Comparison of ENCODE assay signal across 17 cellular contexts in the genomic region with DNA sequence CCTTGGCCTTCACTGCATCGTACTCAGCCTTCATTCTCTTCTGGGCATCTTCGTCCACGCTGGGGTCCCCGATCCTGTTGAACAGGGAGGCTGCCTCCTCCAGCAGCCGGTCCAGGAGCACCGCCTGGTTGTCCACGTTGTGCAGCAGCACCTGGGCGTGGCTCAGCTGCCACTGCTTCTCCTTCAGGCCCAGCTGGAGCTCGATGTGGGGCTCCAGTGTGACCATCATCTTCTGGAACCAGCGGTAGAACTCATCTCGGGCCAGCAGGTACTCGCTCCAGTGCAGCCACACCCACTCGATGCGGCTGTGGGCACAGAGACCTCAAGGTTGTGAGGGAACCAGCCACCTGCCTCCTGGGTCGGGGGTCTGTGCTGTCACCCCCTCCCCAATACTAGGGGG. TPM values are rescaled to one million over a fixed set of nuclear protein-coding genes. Genes with fewer than 3 reads are reported as not detected.
A peak's percentile ranks its signal among the peaks of the same experiment; 100 is the strongest.
DNase-seq lines count a peak whose midpoint lies in the region; ATAC-seq lines count a peak whose summit lies in the region.
"Had no signal": no experiment of that assay in that cellular context is flagged by ENCODE, and none has a peak within 500 bp of the region (broad histone marks: within the 10 kb centered on the region; RNA-seq: fewer than 3 reads in every experiment).

No MANE protein-coding gene starts in this region.

- peaks cover 0 to 39% (median 0%) of the 10 kb centered on the region in 11 experiments; a peak in 6 of 22 replicates for H4K20me1 ChIP-seq in BLaER1 treated with 17β-estradiol and CSF1 and Interleukin-3, amounts not matched to agents 10 nM and 100 nM

- no peak overlapping the region for H3K4me3 Mint-ChIP-seq in activated CD4-positive, alpha-beta T cell treated with anti-CD3 and anti-CD28 coated beads for 36 hours
- peak overlapping the region in 1 of 3 donors; percentile 71 for H3K4me3 Mint-ChIP-seq in T-cell
- H3K4me3 Mint-ChIP-seq in naive thymus-derived CD4-positive, alpha-beta T cell, result peak overlapping the region in 2 of 10 donors; percentile 68 to 86

- no peak for ATAC-seq in activated CD4-positive, alpha-beta T cell treated with anti-CD3 and anti-CD28 coated beads for 36 hours
- no peak for ATAC-seq in T-cell (replicated peaks in 1 of 4)
- no peak for ATAC-seq in naive thymus-derived CD4-positive, alpha-beta T cell

- H3K4me3 ChIP-seq in BLaER1 treated with 17β-estradiol and CSF1 and Interleukin-3, amounts not matched to agents 10 nM and 100 nM, result peak overlapping the region in 1 of 10 experiments; percentile 26; a peak in 2 of 20 replicates
- H3K4me3 ChIP-seq in naive thymus-derived CD4-positive, alpha-beta T cell (ENCODE audit: low read length), result no peak overlapping the region

- H3K4me2 ChIP-seq in BLaER1 treated with 17β-estradiol and CSF1 and Interleukin-3, amounts not matched to agents 10 nM and 100 nM, result peak overlapping the region; percentile 26 to 98 (median 87); a peak in 20 of 22 replicates

- peaks cover 67% of the 10 kb centered on the region for H3K4me1 Mint-ChIP-seq in activated CD4-positive, alpha-beta T cell treated with anti-CD3 and anti-CD28 coated beads for 36 hours
- H3K4me1 Mint-ChIP-seq in T-cell, result peaks cover 59 to 70% (median 66%) of the 10 kb centered on the region in 3 donors
- peaks cover 37 to 79% (median 65%) of the 10 kb centered on the region in 7 donors for H3K4me1 Mint-ChIP-seq in naive thymus-derived CD4-positive, alpha-beta T cell

- no peaks in the 10 kb centered on the region for H3K27me3 Mint-ChIP-seq in activated CD4-positive, alpha-beta T cell treated with anti-CD3 and anti-CD28 coated beads for 36 hours
- no peaks in the 10 kb centered on the region for H3K27me3 Mint-ChIP-seq in T-cell
- H3K27me3 Mint-ChIP-seq in naive thymus-derived CD4-positive, alpha-beta T cell, result no peaks in the 10 kb centered on the region

- H3K9ac ChIP-seq in BLaER1 treated with 17β-estradiol and CSF1 and Interleukin-3, amounts not matched to agents 10 nM and 100 nM, result peak overlapping the region in 6 of 11 experiments; percentile 0 to 93 (median 80); a peak in 8 of 22 replicates

- H3K9me3 ChIP-seq in BLaER1 treated with 17β-estradiol and CSF1 and Interleukin-3, amounts not matched to agents 10 nM and 100 nM (replicated peaks in 1 of 11), result no peaks in the 10 kb centered on the region
- no peaks in the 10 kb centered on the region for H3K9me3 ChIP-seq in naive thymus-derived CD4-positive, alpha-beta T cell (ENCODE audit: control insufficient read depth in 2 of 3, low read length in 3 of 3)

- H3K9me3 Mint-ChIP-seq in activated CD4-positive, alpha-beta T cell treated with anti-CD3 and anti-CD28 coated beads for 36 hours (ENCODE audit: low read depth), result no peaks in the 10 kb centered on the region
- peaks cover 0 to 3% (median 0%) of the 10 kb centered on the region in 3 donors for H3K9me3 Mint-ChIP-seq in T-cell
- H3K9me3 Mint-ChIP-seq in naive thymus-derived CD4-positive, alpha-beta T cell, result peaks cover 0 to 3% (median 0%) of the 10 kb centered on the region in 11 donors

- intact Hi-C loops in activated CD4-positive, alpha-beta T cell treated with anti-CD3 and anti-CD28 coated beads for 36 hours (cut with DNase I, micrococcal nuclease), result no loop called here
- intact Hi-C loops in naive thymus-derived CD4-positive, alpha-beta T cell (cut with micrococcal nuclease), result no loop called here

- H3K27ac Mint-ChIP-seq in activated CD4-positive, alpha-beta T cell treated with anti-CD3 and anti-CD28 coated beads for 36 hours, result peak overlapping the region; percentile 2
- peak overlapping the region; percentile 88 to 97 for H3K27ac Mint-ChIP-seq in T-cell
- H3K27ac Mint-ChIP-seq in naive thymus-derived CD4-positive, alpha-beta T cell, result peak overlapping the region in 8 of 9 donors; percentile 95 to 100 (median 99)

- peaks cover 45% of the 10 kb centered on the region for H3K36me3 Mint-ChIP-seq in activated CD4-positive, alpha-beta T cell treated with anti-CD3 and anti-CD28 coated beads for 36 hours (ENCODE audit: low read depth)
- H3K36me3 Mint-ChIP-seq in T-cell, result peaks cover 42% of the 10 kb centered on the region
- peaks cover 7 to 51% (median 29%) of the 10 kb centered on the region in 5 donors for H3K36me3 Mint-ChIP-seq in naive thymus-derived CD4-positive, alpha-beta T cell

- no peak for DNase-seq in activated CD4-positive, alpha-beta T cell treated with anti-CD3 and anti-CD28 coated beads for 36 hours
- no peak for DNase-seq in activated CD4-positive, alpha-beta T cell treated with anti-CD3 and anti-CD28 coated beads for 4 hours
- DNase-seq in T-cell (no peak), NCI-H2171 treated with DMSO at 0.1 percent for 48 hours (lab: John Stamatoyannopoulos, UW) (no peak), G401 (ENCODE audit: low spot score) (no peak), ureter (ENCODE audit: low spot score) (no peak)
- no peak for DNase-seq in naive thymus-derived CD4-positive, alpha-beta T cell
- DNase-seq: DMS79 treated with DMSO at 0.1 percent for 48 hours, GDM1, HCEC 1CT, Kasumi-1, NCI-H1417 treated with DMSO at 0.1 percent for 48 hours, NCI-H2029, NCI-H510A had no signal

- peaks cover 74 to 97% (median 85%) of the 10 kb centered on the region in 11 experiments for H3K36me3 ChIP-seq in BLaER1 treated with 17β-estradiol and CSF1 and Interleukin-3, amounts not matched to agents 10 nM and 100 nM
- H3K36me3 ChIP-seq in naive thymus-derived CD4-positive, alpha-beta T cell (ENCODE audit: control insufficient read depth in 2 of 3, insufficient read depth in 3 of 3, low read length in 3 of 3), result peaks cover 0 to 46% (median 3%) of the 10 kb centered on the region in 3 experiments

- no peaks in the 10 kb centered on the region for H3K27me3 ChIP-seq in BLaER1 treated with 17β-estradiol and CSF1 and Interleukin-3, amounts not matched to agents 10 nM and 100 nM
- no peaks in the 10 kb centered on the region for H3K27me3 ChIP-seq in naive thymus-derived CD4-positive, alpha-beta T cell (ENCODE audit: control insufficient read depth in 2 of 2, insufficient read depth in 2 of 2, low read length in 2 of 2)

- CTCF ChIA-PET in activated CD4-positive, alpha-beta T cell treated with anti-CD3 and anti-CD28 coated beads for 36 hours (lab: Charles Lee), result interaction anchor here (1.0 kb wide), 1 partner anchor 8 kb away, joined by 3 read pairs; no protein-coding TSS in a partner anchor
- CTCF ChIA-PET in T-cell (lab: Charles Lee), result interaction anchor here in 1 of 2 donors (1.1 kb wide), 1 partner anchor 23 kb away, joined by 3 read pairs; no protein-coding TSS in a partner anchor
- CTCF ChIA-PET in naive thymus-derived CD4-positive, alpha-beta T cell (lab: Charles Lee), result interaction anchor here (3.9 to 10.2 kb wide), 2 partner anchors 22 to 61 kb away, joined by 21 to 80 read pairs; no protein-coding TSS in a partner anchor

- in situ Hi-C loops in G401 (cut with HindIII; ENCODE audit: low sequenced_read_pairs), result no loop called here

- peaks cover 38 to 100% (median 100%) of the 10 kb centered on the region in 10 experiments for H3K4me1 ChIP-seq in BLaER1 treated with 17β-estradiol and CSF1 and Interleukin-3, amounts not matched to agents 10 nM and 100 nM
- H3K4me1 ChIP-seq in naive thymus-derived CD4-positive, alpha-beta T cell (ENCODE audit: control insufficient read depth in 2 of 2, insufficient read depth in 2 of 2, low read length in 2 of 2), result peaks cover 44 to 60% of the 10 kb centered on the region in 2 donors

- POLR2A ChIA-PET in activated CD4-positive, alpha-beta T cell treated with anti-CD3 and anti-CD28 coated beads for 36 hours (lab: Charles Lee), result no interaction called here
- POLR2A ChIA-PET in T-cell (lab: Charles Lee), result no interaction called here
- POLR2A ChIA-PET in naive thymus-derived CD4-positive, alpha-beta T cell (lab: Charles Lee), result interaction anchor here (1.5 to 10.2 kb wide), 2 partner anchors 23 to 55 kb away, joined by 3 to 255 read pairs; a partner anchor contains a TSS

- H3K27ac ChIP-seq in BLaER1 treated with 17β-estradiol and CSF1 and Interleukin-3, amounts not matched to agents 10 nM and 100 nM, result peak overlapping the region in 8 of 11 experiments; percentile 60 to 99 (median 95); a peak in 16 of 22 replicates
- H3K27ac ChIP-seq in naive thymus-derived CD4-positive, alpha-beta T cell (ENCODE audit: low read depth, low read length), result peak overlapping the region; percentile 85
- H3K27ac ChIP-seq: 22Rv1, C4-2B had no signal

RNA-seq across cellular contexts. Expression of a gene that starts 50.5 kb away (rescaled TPM):
- 10 to 100 TPM; 27.3 to 34.2 TPM for total RNA-seq in activated CD4-positive, alpha-beta T cell treated with anti-CD3 and anti-CD28 coated beads for 36 hours
- 10 to 100 TPM; 55.6 to 92.3 (median 77.8) TPM for total RNA-seq in T-cell
- 10 to 100 TPM; 46.7 to 83.9 (median 52.5) TPM for total RNA-seq in naive thymus-derived CD4-positive, alpha-beta T cell
- 1 to 10 TPM; 6.8 to 7.0 TPM for polyA plus RNA-seq in naive thymus-derived CD4-positive, alpha-beta T cell
- 0.55 and 2.4 TPM in 2 replicates for total RNA-seq in G401 (2014; rRNA removed; shearing (Covaris generic))
- total RNA-seq in ureter, result 14.4 TPM

Comparison
In these comparisons a context has a peak if more than half of its experiments do, and no peak if none do; other contexts are left out.
1. H3K27ac Mint-ChIP-seq: peak in every context shown above with its lines; median percentile 99 in naive thymus-derived CD4-positive, alpha-beta T cell; 92 in T-cell; 2 in activated CD4-positive, alpha-beta T cell treated with anti-CD3 and anti-CD28 coated beads for 36 hours.